In genomic region chr12:79737875-79738718, GRCh38 we compare ENCODE assay signal across 8 cellular contexts. TPM values are rescaled to one million over a fixed set of nuclear protein-coding genes. Genes with fewer than 3 reads are reported as not detected.
A peak's percentile ranks its signal among the peaks of the same experiment; 100 is the strongest.
DNase-seq lines count a peak whose midpoint lies in the region; ATAC-seq and TF ChIP-seq lines count a peak whose summit lies in the region.

No MANE protein-coding gene starts in this region.

- H3K27me3 ChIP-seq in brain microvascular endothelial cell (replicated peaks) (no peaks in the 10 kb centered on the region), uterus (peaks cover 0 to 4% of the 10 kb centered on the region in 2 donors)

- DNase-seq in activated T-cell treated with anti-CD3 and anti-CD28 coated beads, Interleukin-2, amount 50 U/mL, for 72 hours, result peak; percentile 23 to 35
- DNase-seq in activated T-cell treated with anti-CD3 and anti-CD28 coated beads, Interleukin-2, amount 50 U/mL, for 24 hours, result no peak
- DNase-seq in HT-29 (ENCODE audit: low spot score) (peak; percentile 90), NCI-H748 treated with DMSO at 0.1 percent for 48 hours (lab: John Stamatoyannopoulos, UW) (peak; percentile 81), brain microvascular endothelial cell (peak; percentile 55), left kidney (ENCODE audit: low read depth, low spot score) (peak; percentile 70), uterus (peak in 1 of 2 donors; percentile 36)

- H3K36me3 ChIP-seq in brain microvascular endothelial cell (replicated peaks) (no peaks in the 10 kb centered on the region), uterus (no peaks in the 10 kb centered on the region)

- H3K9me3 ChIP-seq in uterus, result no peaks in the 10 kb centered on the region

- TF ChIP-seq POLR2A in uterus (IDR thresholded peaks at IDR 0.05), result no peak

- H3K4me1 Mint-ChIP-seq in activated T-cell treated with anti-CD3 and anti-CD28 coated beads, Interleukin-2, amount 50 U/mL, for 72 hours (ENCODE audit: low read depth), result no peaks in the 10 kb centered on the region
- H3K4me1 Mint-ChIP-seq in activated T-cell treated with anti-CD3 and anti-CD28 coated beads, Interleukin-2, amount 50 U/mL, for 24 hours (ENCODE audit: low read depth), result no peaks in the 10 kb centered on the region

- peaks cover 12% of the 10 kb centered on the region for H3K27me3 Mint-ChIP-seq in activated T-cell treated with anti-CD3 and anti-CD28 coated beads, Interleukin-2, amount 50 U/mL, for 72 hours (ENCODE audit: low read depth)
- peaks cover 10% of the 10 kb centered on the region for H3K27me3 Mint-ChIP-seq in activated T-cell treated with anti-CD3 and anti-CD28 coated beads, Interleukin-2, amount 50 U/mL, for 24 hours

- H3K4me3 Mint-ChIP-seq in activated T-cell treated with anti-CD3 and anti-CD28 coated beads, Interleukin-2, amount 50 U/mL, for 72 hours, result no peak overlapping the region
- H3K4me3 Mint-ChIP-seq in activated T-cell treated with anti-CD3 and anti-CD28 coated beads, Interleukin-2, amount 50 U/mL, for 24 hours, result no peak overlapping the region

- ATAC-seq in activated T-cell treated with anti-CD3 and anti-CD28 coated beads, Interleukin-2, amount 50 U/mL, for 72 hours (replicated peaks in 1 of 2), result peak in 1 of 2 donors; percentile 45
- peak; percentile 93 for ATAC-seq in GM21515 (IDR thresholded peaks at IDR 0.05; ENCODE audit: unreplicated experiment)

- intact Hi-C loops in uterus (cut with DNase I; ENCODE audit: low total_unique reads), result no loop called here

- no peaks in the 10 kb centered on the region for H3K36me3 Mint-ChIP-seq in activated T-cell treated with anti-CD3 and anti-CD28 coated beads, Interleukin-2, amount 50 U/mL, for 72 hours (ENCODE audit: insufficient read depth in 2 of 2)
- no peaks in the 10 kb centered on the region for H3K36me3 Mint-ChIP-seq in activated T-cell treated with anti-CD3 and anti-CD28 coated beads, Interleukin-2, amount 50 U/mL, for 24 hours (ENCODE audit: low read depth)

- H3K27ac ChIP-seq in brain microvascular endothelial cell (no peak overlapping the region), uterus (peak overlapping the region in 1 of 2 donors; percentile 14)

- no peaks in the 10 kb centered on the region for H3K9me3 Mint-ChIP-seq in activated T-cell treated with anti-CD3 and anti-CD28 coated beads, Interleukin-2, amount 50 U/mL, for 72 hours
- H3K9me3 Mint-ChIP-seq in activated T-cell treated with anti-CD3 and anti-CD28 coated beads, Interleukin-2, amount 50 U/mL, for 24 hours, result no peaks in the 10 kb centered on the region

- in situ Hi-C loops in brain microvascular endothelial cell (cut with HindIII; ENCODE audit: low pct_ligation_motif_present, low sequenced_read_pairs), result no loop called here

- H3K27ac Mint-ChIP-seq in activated T-cell treated with anti-CD3 and anti-CD28 coated beads, Interleukin-2, amount 50 U/mL, for 72 hours, result no peak overlapping the region
- no peak overlapping the region for H3K27ac Mint-ChIP-seq in activated T-cell treated with anti-CD3 and anti-CD28 coated beads, Interleukin-2, amount 50 U/mL, for 24 hours

- TF ChIP-seq CTCF in brain microvascular endothelial cell (IDR thresholded peaks at IDR 0.05; ENCODE audit: low read depth, low read length, missing control alignments) (peak; percentile 71), uterus (IDR thresholded peaks at IDR 0.05) (peak; percentile 57 to 61 (median 58))

- H3K4me1 ChIP-seq in uterus, result no peaks in the 10 kb centered on the region

- H3K4me3 ChIP-seq in brain microvascular endothelial cell (ENCODE audit: low read depth, low read length) (no peak overlapping the region), uterus (no peak overlapping the region)

RNA-seq across cellular contexts. Expression of gene PAWR, which starts 47.3 kb away (rescaled TPM):
- 10 to 100 TPM in 1 of 2 donors, 1 to 10 TPM in 1; 4.4 to 18.5 TPM for total RNA-seq in activated T-cell treated with anti-CD3 and anti-CD28 coated beads, Interleukin-2, amount 50 U/mL, for 72 hours
- total RNA-seq in HT-29 (2014; rRNA removed; shearing (Covaris generic)), result 255 and 306 TPM in 2 replicates
- 100 to 1,000 TPM in 1 of 4 donors, 10 to 100 TPM in 3; 54.1 to 144 (median 73.1) TPM for total RNA-seq in uterus
